Comparison of ENCODE assay signal across 20 cellular contexts in genomic region chr16:2828876-2829430, GRCh38. TPM values are rescaled to one million over a fixed set of nuclear protein-coding genes. Genes with fewer than 3 reads are reported as not detected.
DNase-seq lines count a peak whose midpoint lies in the region; ATAC-seq and TF ChIP-seq lines count a peak whose summit lies in the region.
"Had no signal": no experiment of that assay in that cellular context is flagged by ENCODE, and none has a peak within 500 bp of the region (broad histone marks: within the 10 kb centered on the region; RNA-seq: fewer than 3 reads in every experiment).

No MANE protein-coding gene starts in this region.

- intact Hi-C loops in Panc1 (cut with micrococcal nuclease; ENCODE audit: unreplicated experiment) (no loop called here), lower lobe of right lung (cut with DNase I) (no loop called here), posterior vena cava (cut with DNase I) (loop anchor here in 1 of 2 donors (10.0 kb wide), 1 partner anchor 94 kb away; no protein-coding TSS in a partner anchor)

- peaks cover 13 to 28% (median 18%) of the 10 kb centered on the region in 10 experiments for H3K4me1 ChIP-seq in BLaER1 treated with 17β-estradiol and CSF1 and Interleukin-3, amounts not matched to agents 10 nM and 100 nM
- H3K4me1 ChIP-seq in Panc1 (ENCODE audit: control insufficient read depth, insufficient read depth, low read length): peaks cover 20% of the 10 kb centered on the region
- peaks cover 9% of the 10 kb centered on the region for H3K4me1 ChIP-seq in lower lobe of right lung

- BruUV-seq in Panc1 (replicated peaks; lab: Mats Ljungman, UMichigan): no TSS peak

- H3K9ac ChIP-seq in BLaER1 treated with 17β-estradiol and CSF1 and Interleukin-3, amounts not matched to agents 10 nM and 100 nM: 0 out of 22 replicates have a peak overlapping the region, but pooled peaks of 1 of the 11 experiments have one; percentile 76

- H3K4me2 ChIP-seq in BLaER1 treated with 17β-estradiol and CSF1 and Interleukin-3, amounts not matched to agents 10 nM and 100 nM: peak overlapping the region in 7 of 11 experiments; percentile 73 to 95 (median 81); a peak in 13 of 22 replicates

- in situ Hi-C loops in Panc1 (cut with HindIII; ENCODE audit: low pct_unique_long_range_greater_than_20kb, low sequenced_read_pairs): no loop called here

- H3K9me3 ChIP-seq in BLaER1 treated with 17β-estradiol and CSF1 and Interleukin-3, amounts not matched to agents 10 nM and 100 nM (replicated peaks in 1 of 11): peaks cover 0 to 13% (median 0%) of the 10 kb centered on the region in 11 experiments; a peak in 5 of 22 replicates
- H3K9me3 ChIP-seq in Panc1 (ENCODE audit: control insufficient read depth, insufficient read depth, low read depth, low read length): no peaks in the 10 kb centered on the region
- no peaks in the 10 kb centered on the region for H3K9me3 ChIP-seq in lower lobe of right lung

- no peaks in the 10 kb centered on the region for H3K27me3 ChIP-seq in BLaER1 treated with 17β-estradiol and CSF1 and Interleukin-3, amounts not matched to agents 10 nM and 100 nM
- no peaks in the 10 kb centered on the region for H3K27me3 ChIP-seq in Panc1 (ENCODE audit: control insufficient read depth, insufficient read depth, low read length)
- H3K27me3 ChIP-seq in lower lobe of right lung (ENCODE audit: low read depth): peaks cover 15% of the 10 kb centered on the region

- POLR2A ChIA-PET in Panc1 (lab: Charles Lee): no interaction called here

- ATAC-seq in Panc1: no peak
- ATAC-seq in lower lobe of right lung: no peak
- ATAC-seq in HG03521 (IDR thresholded peaks at IDR 0.05; ENCODE audit: unreplicated experiment): no peak

- no peak overlapping the region; a peak in 1 of 20 replicates for H3K4me3 ChIP-seq in BLaER1 treated with 17β-estradiol and CSF1 and Interleukin-3, amounts not matched to agents 10 nM and 100 nM
- no peak overlapping the region for H3K4me3 ChIP-seq in Panc1 (ENCODE audit: low read depth in 2 of 2, low read length in 2 of 2)
- no peak overlapping the region for H3K4me3 ChIP-seq in lower lobe of right lung

- no peak for TF ChIP-seq CTCF in Panc1 (IDR thresholded peaks at IDR 0.05)
- TF ChIP-seq CTCF in lower lobe of right lung (IDR thresholded peaks at IDR 0.05): no peak

- H3K27ac ChIP-seq in BLaER1 treated with 17β-estradiol and CSF1 and Interleukin-3, amounts not matched to agents 10 nM and 100 nM: peak overlapping the region in 1 of 11 experiments; percentile 89; a peak in 1 of 22 replicates
- peak overlapping the region; percentile 81; the same call in 1 of the 2 replicates for H3K27ac ChIP-seq in Panc1 (ENCODE audit: low read length)
- no peak overlapping the region for H3K27ac ChIP-seq in lower lobe of right lung

- DNase-seq in Panc1 (ENCODE audit: low read depth, low spot score) (no peak), lower lobe of right lung (peak; percentile 16), posterior vena cava (ENCODE audit: low spot score) (peak; percentile 45), NCI-H524 (lab: John Stamatoyannopoulos, UW) (no peak), HuH-7 (ENCODE audit: low spot score) (no peak)
- no peak for DNase-seq in activated naive CD4-positive, alpha-beta T cell treated with Interleukin-2 at 50 U/mL for 16 hours
- DNase-seq: GDM1, Kasumi-1, MM.1S, NCI-H1048, NCI-H1417 treated with DMSO at 0.1 percent for 48 hours, NCI-H187 treated with DMSO at 0.1 percent for 48 hours, NCI-H510A, NCI-H748 treated with DMSO at 0.1 percent for 48 hours, SIG-M5 had no signal

- H4K20me1 ChIP-seq in BLaER1 treated with 17β-estradiol and CSF1 and Interleukin-3, amounts not matched to agents 10 nM and 100 nM: peaks cover 0 to 6% (median 0%) of the 10 kb centered on the region in 11 experiments; a peak in 1 of 22 replicates

- CTCF ChIA-PET in Panc1 (lab: Charles Lee): no interaction called here

- H3K36me3 ChIP-seq in BLaER1 treated with 17β-estradiol and CSF1 and Interleukin-3, amounts not matched to agents 10 nM and 100 nM: peaks cover 0 to 4% (median 0%) of the 10 kb centered on the region in 11 experiments; a peak in 1 of 22 replicates
- H3K36me3 ChIP-seq in Panc1 (ENCODE audit: control insufficient read depth, insufficient read depth, low read length) (no peaks in the 10 kb centered on the region), lower lobe of right lung (no peaks in the 10 kb centered on the region)

RNA-seq across cellular contexts. Expression of gene ZG16B, which starts 1.1 kb away (rescaled TPM):
- 9.1 TPM for total RNA-seq in Panc1 (2021; ENCODE audit: unreplicated experiment)
- 8.3 TPM for polyA plus RNA-seq in Panc1 (2012; ENCODE audit: insufficient read length)
- 4.5 TPM for total RNA-seq in lower lobe of right lung
- total RNA-seq in posterior vena cava: not detected

RNA-seq across cellular contexts. Expression of gene PRSS21, which starts 11.9 kb away (rescaled TPM):
- not detected for total RNA-seq in Panc1 (2021; ENCODE audit: unreplicated experiment)
- polyA plus RNA-seq in Panc1 (2012; ENCODE audit: insufficient read length): not detected
- total RNA-seq in lower lobe of right lung: 26.5 TPM
- total RNA-seq in posterior vena cava: not detected
- total RNA-seq: H4, RPMI7951 had no signal

RNA-seq across cellular contexts. Expression of gene PRSS22, which starts 29.0 kb away (rescaled TPM):
- total RNA-seq in Panc1 (2021; ENCODE audit: unreplicated experiment) (23.9 TPM), lower lobe of right lung (15.3 TPM), posterior vena cava (not detected)
- polyA plus RNA-seq in Panc1 (2012; ENCODE audit: insufficient read length): 37.3 TPM
- total RNA-seq: H4, OCI-LY7 had no signal

RNA-seq across cellular contexts. Expression of gene PRSS41, which starts 30.7 kb away (rescaled TPM):
- total RNA-seq in Panc1 (2021; ENCODE audit: unreplicated experiment) (not detected), lower lobe of right lung (not detected), posterior vena cava (not detected)
- not detected for polyA plus RNA-seq in Panc1 (2012; ENCODE audit: insufficient read length)
- total RNA-seq: H4, OCI-LY7, RPMI7951 had no signal

RNA-seq across cellular contexts. Expression of gene PRSS33, which starts 41.6 kb away (rescaled TPM):
- total RNA-seq in Panc1 (2021; ENCODE audit: unreplicated experiment) (0.59 TPM), lower lobe of right lung (not detected), posterior vena cava (not detected)
- polyA plus RNA-seq in Panc1 (2012; ENCODE audit: insufficient read length): 0.47 TPM
- total RNA-seq: OCI-LY7, RPMI7951 had no signal

Comparison
In these comparisons a context has a peak if more than half of its experiments do, and no peak if none do; other contexts are left out.
1. DNase-seq: peak in lower lobe of right lung (single experiment) and posterior vena cava (single experiment); none in Panc1 (single experiment), activated naive CD4-positive, alpha-beta T cell treated with Interleukin-2 at 50 U/mL for 16 hours (single experiment), NCI-H524 (0 of 2) and HuH-7 (single experiment).
2. RNA of gene PRSS21, which starts 11.9 kb away (total RNA-seq): 26.5 TPM in lower lobe of right lung (single experiment); not detected in posterior vena cava and not detected in Panc1 (single experiment); every median in the first group is over 10 times any median in the second.
3. RNA of gene PRSS22, which starts 29.0 kb away (total RNA-seq): 23.9 TPM in Panc1 (single experiment) and 15.3 TPM in lower lobe of right lung (single experiment); not detected in posterior vena cava; every median in the first group is over 10 times any median in the second.